19 cellular contexts compared by ENCODE assay signal in the genomic region with DNA sequence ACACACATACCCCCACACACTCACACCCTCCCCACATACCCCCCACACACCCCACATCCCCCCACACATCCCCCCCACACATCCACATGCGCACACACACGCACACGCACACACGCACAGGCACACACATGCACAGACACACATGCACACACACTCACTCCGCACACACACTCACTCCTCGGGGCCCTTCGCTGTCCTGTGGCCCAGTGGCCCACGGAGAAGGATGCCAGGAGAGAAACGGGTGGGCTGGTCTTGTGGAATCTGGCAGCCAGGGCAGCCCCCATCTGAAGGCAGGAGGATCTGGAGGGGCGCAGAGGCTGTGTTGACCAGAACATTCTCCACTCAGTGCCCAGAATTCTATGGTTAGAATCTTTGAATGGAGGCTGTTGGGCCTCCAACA. TPM values are rescaled to one million over a fixed set of nuclear protein-coding genes. Genes with fewer than 3 reads are reported as not detected.
A peak's percentile ranks its signal among the peaks of the same experiment; 100 is the strongest.
DNase-seq lines count a peak whose midpoint lies in the region; ATAC-seq and TF ChIP-seq lines count a peak whose summit lies in the region.
"Had no signal": no experiment of that assay in that cellular context is flagged by ENCODE, and none has a peak within 500 bp of the region (broad histone marks: within the 10 kb centered on the region; RNA-seq: fewer than 3 reads in every experiment).

No MANE protein-coding gene starts in this region.

- H2AFZ ChIP-seq in GM23338 = peak overlapping the region; percentile 83
- no peak overlapping the region for H2AFZ ChIP-seq in mesenchymal stem cell (ENCODE audit: low read depth, low read length)
- no peak overlapping the region for H2AFZ ChIP-seq in neuronal stem cell (ENCODE audit: low read length)
- H2AFZ ChIP-seq: GM23248 had no signal

- H3K18ac ChIP-seq in mesenchymal stem cell (ENCODE audit: low read depth in 1 of 2, low read length in 2 of 2) (no peak overlapping the region), neuronal stem cell (ENCODE audit: low read length) (peak overlapping the region; percentile 83)

- H3K9me3 ChIP-seq in HEK293 (ENCODE audit: control insufficient read depth, insufficient read depth, low read depth, low read length) (no peaks in the 10 kb centered on the region), mesenchymal stem cell (ENCODE audit: control insufficient read depth, low read length) (no peaks in the 10 kb centered on the region), neuronal stem cell (replicated peaks in 1 of 2; ENCODE audit: control insufficient read depth in 2 of 2, insufficient read depth in 1 of 2, low read depth in 1 of 2, low read length in 2 of 2) (no peaks in the 10 kb centered on the region)
- H3K9me3 ChIP-seq: BLaER1, Caco-2 had no signal

- no peak overlapping the region for H3K14ac ChIP-seq in mesenchymal stem cell (ENCODE audit: low read length in 2 of 2)
- H3K14ac ChIP-seq in neuronal stem cell (ENCODE audit: low read length) = peak overlapping the region; percentile 31

- H2BK15ac ChIP-seq in mesenchymal stem cell (ENCODE audit: low read depth, poor library complexity, severe bottlenecking) = peak overlapping the region; percentile 12
- H2BK15ac ChIP-seq in neuronal stem cell (ENCODE audit: low read length) = peak overlapping the region; percentile 6

- H3K4ac ChIP-seq in mesenchymal stem cell (ENCODE audit: low read depth in 1 of 2, low read length in 2 of 2) (no peak overlapping the region), neuronal stem cell (ENCODE audit: low read length) (no peak overlapping the region)

- 0 out of 2 replicates have a peak, but pooled peaks cover 3% of the 10 kb centered on the region for H3F3A ChIP-seq in GM23338 (replicated peaks; ENCODE audit: low read depth)

- POLR2A ChIA-PET in HEK293 (lab: Yijun Ruan, JAX) = no interaction called here

- no peak overlapping the region for H3K23ac ChIP-seq in mesenchymal stem cell (ENCODE audit: low read length in 2 of 2)
- no peak overlapping the region for H3K23ac ChIP-seq in neuronal stem cell (ENCODE audit: low read depth, low read length, poor library complexity)

- no peaks in the 10 kb centered on the region; the same call in 2 of the 3 replicates for H3K36me3 Mint-ChIP-seq in GM23338 (ENCODE audit: low read depth)
- H3K36me3 Mint-ChIP-seq: CD4-positive, CD25-positive, alpha-beta regulatory T cell; CD8-positive, alpha-beta T cell had no signal

- no peaks in the 10 kb centered on the region for H4K20me1 ChIP-seq in GM23338 (replicated peaks; ENCODE audit: insufficient read depth)
- H4K20me1 ChIP-seq: BLaER1 had no signal

- H3K4me1 ChIP-seq in GM23338 (ENCODE audit: insufficient read depth) (peaks cover 8% of the 10 kb centered on the region; the same call in 1 of the 2 replicates), HEK293 (ENCODE audit: control insufficient read depth, insufficient read depth, low read length) (no peaks in the 10 kb centered on the region), mesenchymal stem cell (ENCODE audit: control insufficient read depth, insufficient read depth, low read depth, low read length) (peaks cover 10% of the 10 kb centered on the region), neuronal stem cell (ENCODE audit: control insufficient read depth in 2 of 2, insufficient read depth in 1 of 2, low read depth in 1 of 2, low read length in 2 of 2) (peaks cover 0 to 7% of the 10 kb centered on the region in 2 donors)
- H3K4me1 ChIP-seq: BLaER1, Caco-2 had no signal

- H2AK5ac ChIP-seq in mesenchymal stem cell (ENCODE audit: low read length, severe bottlenecking) (no peak overlapping the region), neuronal stem cell (ENCODE audit: low read depth, low read length) (peak overlapping the region; percentile 94)

- ATAC-seq in GM23338 (no peak), HG02678 (IDR thresholded peaks at IDR 0.05; ENCODE audit: unreplicated experiment) (no peak), GM21529 (IDR thresholded peaks at IDR 0.05; ENCODE audit: unreplicated experiment) (no peak)
- ATAC-seq: CD8-positive, alpha-beta T cell; HCT116 had no signal

- H3K79me1 ChIP-seq in mesenchymal stem cell (replicated peaks; ENCODE audit: low read length, poor library complexity, severe bottlenecking) (no peaks in the 10 kb centered on the region), neuronal stem cell (ENCODE audit: low read depth, low read length) (no peaks in the 10 kb centered on the region)

- TF ChIP-seq CTCF in GM23338 (conservative IDR thresholded peaks at IDR 0.05; ENCODE audit: low read depth in 2 of 2) = no peak
- no peak for TF ChIP-seq CTCF in HEK293 (tag by site-specific recombination; IDR thresholded peaks at IDR 0.05)

- H3K27me3 Mint-ChIP-seq in GM23338 (ENCODE audit: insufficient read depth, low read depth, poor library complexity) = peaks cover 14% of the 10 kb centered on the region
- H3K27me3 Mint-ChIP-seq: CD4-positive, CD25-positive, alpha-beta regulatory T cell had no signal

- 78% methylated on average over 5 of the region's 10 CpGs for WGBS in mesenchymal stem cell
- no CpG with 5 or more reads among the region's 10 CpGs for WGBS in neuronal stem cell (ENCODE audit: extremely low coverage in 2 of 2, insufficient read length in 2 of 2, insufficient replicate concordance in 1 of 2), 2 donors

- H3K27me3 ChIP-seq in GM23338 (ENCODE audit: insufficient read depth) = no peaks in the 10 kb centered on the region
- peaks cover 0 to 4% of the 10 kb centered on the region in 2 experiments for H3K27me3 ChIP-seq in mesenchymal stem cell (ENCODE audit: control insufficient read depth in 1 of 2, insufficient read depth in 1 of 2, low read length in 2 of 2)
- peaks cover 0 to 6% (median 1%) of the 10 kb centered on the region in 3 experiments for H3K27me3 ChIP-seq in neuronal stem cell (ENCODE audit: control insufficient read depth in 3 of 3, insufficient read depth in 3 of 3, low read depth in 1 of 3, low read length in 3 of 3)
- H3K27me3 ChIP-seq: BLaER1 had no signal

- no peaks in the 10 kb centered on the region for H3K9me2 ChIP-seq in GM23338 (ENCODE audit: insufficient read depth)

- H4K8ac ChIP-seq in mesenchymal stem cell (ENCODE audit: low read length) (peak overlapping the region; percentile 31), neuronal stem cell (ENCODE audit: low read depth, low read length) (no peak overlapping the region)

- no peak overlapping the region for H2BK12ac ChIP-seq in mesenchymal stem cell (ENCODE audit: low read length in 2 of 2)
- peak overlapping the region; percentile 84 for H2BK12ac ChIP-seq in neuronal stem cell (ENCODE audit: low read length)

- H2BK5ac ChIP-seq in mesenchymal stem cell (ENCODE audit: low read depth, low read length, poor library complexity, severe bottlenecking) (no peak overlapping the region), neuronal stem cell (ENCODE audit: low read length) (no peak overlapping the region)

- CTCF ChIA-PET in HEK293 (lab: Yijun Ruan, JAX) = no interaction called here

- DNase-seq in GM23338 (ENCODE audit: low spot score) (no peak), mesenchymal stem cell (no peak), neuronal stem cell (ENCODE audit: low spot score) (no peak), NCI-H2196 treated with DMSO at 0.1 percent for 48 hours (lab: John Stamatoyannopoulos, UW; ENCODE audit: unreplicated experiment) (no peak)
- DNase-seq: Caco-2; CD4-positive, CD25-positive, alpha-beta regulatory T cell; CD8-positive, alpha-beta T cell; DMS153; DND-41; GM23248; H9; HFFc6 had no signal

- H3K4me2 ChIP-seq in GM23338 (no peak overlapping the region), mesenchymal stem cell (ENCODE audit: low read length, poor library complexity, severe bottlenecking) (no peak overlapping the region), neuronal stem cell (ENCODE audit: insufficient read depth, low read length, poor library complexity, severe bottlenecking) (no peak overlapping the region)
- H3K4me2 ChIP-seq: BLaER1 had no signal

- no peak overlapping the region for H4K91ac ChIP-seq in mesenchymal stem cell (ENCODE audit: low read length)
- H4K91ac ChIP-seq in neuronal stem cell (ENCODE audit: low read depth, low read length, poor library complexity) = no peak overlapping the region

- no peak overlapping the region for H3K27ac ChIP-seq in GM23338 (ENCODE audit: low read depth)
- H3K27ac ChIP-seq in HEK293 (ENCODE audit: extremely low read depth, low read depth, low read length) = no peak overlapping the region
- no peak overlapping the region for H3K27ac ChIP-seq in mesenchymal stem cell (ENCODE audit: low read length, poor library complexity, severe bottlenecking)
- no peak overlapping the region for H3K27ac ChIP-seq in neuronal stem cell (replicated peaks; ENCODE audit: low read length)
- H3K27ac ChIP-seq: BLaER1, C4-2B, GM23248 had no signal

- H3K36me3 ChIP-seq in GM23338 (ENCODE audit: insufficient read depth) (no peaks in the 10 kb centered on the region), HEK293 (ENCODE audit: control insufficient read depth in 2 of 2, insufficient read depth in 1 of 2, low read length in 2 of 2) (no peaks in the 10 kb centered on the region), mesenchymal stem cell (ENCODE audit: control insufficient read depth in 1 of 2, insufficient read depth in 2 of 2, low read depth in 1 of 2, low read length in 2 of 2) (no peaks in the 10 kb centered on the region), neuronal stem cell (replicated peaks in 1 of 2; ENCODE audit: control insufficient read depth in 2 of 2, insufficient read depth in 2 of 2, low read length in 2 of 2) (no peaks in the 10 kb centered on the region)
- H3K36me3 ChIP-seq: BLaER1 had no signal

- no peak overlapping the region for H3K9ac ChIP-seq in mesenchymal stem cell (ENCODE audit: low read length)
- H3K9ac ChIP-seq in neuronal stem cell (ENCODE audit: low read depth, low read length, poor library complexity) = no peak overlapping the region
- H3K9ac ChIP-seq: BLaER1, GM23248 had no signal

- no peaks in the 10 kb centered on the region; the same call in 1 of the 3 replicates for H3K9me3 Mint-ChIP-seq in GM23338
- H3K9me3 Mint-ChIP-seq: CD8-positive, alpha-beta T cell; H9; HFFc6 had no signal

- no peak overlapping the region for H3K4me3 ChIP-seq in GM23338
- H3K4me3 ChIP-seq in HEK293 (ENCODE audit: low read depth, low read length) = no peak overlapping the region
- no peak overlapping the region for H3K4me3 ChIP-seq in mesenchymal stem cell (ENCODE audit: insufficient read depth in 1 of 2, low read depth in 1 of 2, low read length in 2 of 2)
- H3K4me3 ChIP-seq in neuronal stem cell (ENCODE audit: low read length in 2 of 2) = no peak overlapping the region
- H3K4me3 ChIP-seq: BLaER1, GM23248 had no signal

- no peak overlapping the region for H3K4me3 Mint-ChIP-seq in GM23338
- H3K4me3 Mint-ChIP-seq: B cell; CD4-positive, CD25-positive, alpha-beta regulatory T cell; CD8-positive, alpha-beta T cell; H9; HFFc6 had no signal

- H3K27ac Mint-ChIP-seq in GM23338 = no peak overlapping the region
- H3K27ac Mint-ChIP-seq: B cell; CD4-positive, CD25-positive, alpha-beta regulatory T cell; CD8-positive, alpha-beta T cell; H9; HFFc6 had no signal

- H3K79me2 ChIP-seq in GM23338 (replicated peaks; ENCODE audit: insufficient read depth) = no peaks in the 10 kb centered on the region

- H3K4me1 Mint-ChIP-seq in GM23338 = peaks cover 36% of the 10 kb centered on the region
- H3K4me1 Mint-ChIP-seq: B cell had no signal

- H2BK120ac ChIP-seq in mesenchymal stem cell (ENCODE audit: low read depth, low read length) (no peak overlapping the region), neuronal stem cell (ENCODE audit: low read depth, low read length) (no peak overlapping the region)

RNA-seq across cellular contexts. Expression of gene ACAA2, which starts 51.6 kb away (rescaled TPM):
- total RNA-seq in GM23338 (2014; rRNA removed; shearing (Covaris generic)) = 123 and 126 TPM in 2 replicates
- 83.8 and 91.1 TPM in 2 replicates for polyA plus RNA-seq in GM23338 (2016; fragmentation: Nextera tagmentation; extraction: Ambion mirVana)
- polyA plus RNA-seq in mesenchymal stem cell (2013, experiment 1 of 2) = 34.3 TPM
- polyA plus RNA-seq in mesenchymal stem cell (2013, experiment 2 of 2) = 35.9 TPM
- 32.3 TPM for polyA plus RNA-seq in neuronal stem cell (2013, experiment 1 of 2)
- polyA plus RNA-seq in neuronal stem cell (2013, experiment 2 of 2) = 32.1 TPM
